25 cellular contexts compared by ENCODE assay signal in genomic region chr5:40988761-40989510, GRCh38.
DNase-seq lines count a peak whose midpoint lies in the region; ATAC-seq and TF ChIP-seq lines count a peak whose summit lies in the region.
"Had no signal": no experiment of that assay in that cellular context is flagged by ENCODE, and none has a peak within 500 bp of the region (broad histone marks: within the 10 kb centered on the region; RNA-seq: fewer than 3 reads in every experiment).

No MANE protein-coding gene starts in this region.

- ATAC-seq in Right ventricle myocardium inferior (no peak), foreskin keratinocyte (no peak), GM21737 (IDR thresholded peaks at IDR 0.05; ENCODE audit: unreplicated experiment) (no peak)
- ATAC-seq: activated CD8-positive, alpha-beta T cell treated with anti-CD3 and anti-CD28 coated beads for 36 hours; activated naive CD4-positive, alpha-beta T cell treated with anti-CD3 and anti-CD28 coated beads, Interleukin-2, amount 50 U/mL, for 72 hours; effector memory CD8-positive, alpha-beta T cell; heart left ventricle; lower lobe of right lung; natural killer cell treated with Interleukin-12 subunit alpha and Interleukin-12 subunit beta and Interleukin-15 and Interleukin-18, amount 100 ng/mL, for 72 hours; psoas muscle had no signal

- TF ChIP-seq RAD21 in SK-N-SH (IDR thresholded peaks at IDR 0.05; ENCODE audit: low read length) = no peak

- peaks cover 24% of the 10 kb centered on the region for H3K4me1 ChIP-seq in left ventricle myocardium inferior
- peaks cover 65% of the 10 kb centered on the region for H3K4me1 ChIP-seq in SJSA1 (replicated peaks)
- H3K4me1 ChIP-seq in foreskin keratinocyte = no peaks in the 10 kb centered on the region
- H3K4me1 ChIP-seq in smooth muscle cell (ENCODE audit: low read depth) = no peaks in the 10 kb centered on the region
- H3K4me1 ChIP-seq in SK-N-SH (ENCODE audit: control insufficient read depth in 1 of 2, insufficient read depth in 2 of 2, low read depth in 1 of 2, low read length in 1 of 2) = no peaks in the 10 kb centered on the region; a peak in 1 of 4 replicates
- H3K4me1 ChIP-seq: Caco-2, psoas muscle had no signal

- H3K9me3 ChIP-seq in left ventricle myocardium inferior (replicated peaks) (peaks cover 6% of the 10 kb centered on the region), SJSA1 (replicated peaks) (peaks cover 7% of the 10 kb centered on the region), smooth muscle cell (replicated peaks; ENCODE audit: low read depth) (no peaks in the 10 kb centered on the region), SK-N-SH (no peaks in the 10 kb centered on the region)
- H3K9me3 ChIP-seq: Caco-2, lower lobe of right lung, psoas muscle had no signal

- peaks cover 10% of the 10 kb centered on the region for H3F3A ChIP-seq in smooth muscle cell (ENCODE audit: low read depth)
- no peaks in the 10 kb centered on the region for H3F3A ChIP-seq in SK-N-SH (replicated peaks; ENCODE audit: insufficient read depth)

- TF ChIP-seq CTCF in left ventricle myocardium inferior (IDR thresholded peaks at IDR 0.05; ENCODE audit: borderline replicate concordance) = no peak
- no peak for TF ChIP-seq CTCF in foreskin keratinocyte (conservative IDR thresholded peaks at IDR 0.05)
- TF ChIP-seq CTCF in smooth muscle cell (IDR thresholded peaks at IDR 0.05; ENCODE audit: borderline replicate concordance, insufficient read depth, poor library complexity, severe bottlenecking) = no peak
- TF ChIP-seq CTCF in SK-N-SH (IDR thresholded peaks at IDR 0.05) = no peak

- peak overlapping the region; percentile 87 for H3K27ac ChIP-seq in left ventricle myocardium inferior (replicated peaks)
- peak overlapping the region; percentile 80 for H3K27ac ChIP-seq in SJSA1
- H3K27ac ChIP-seq in foreskin keratinocyte = no peak overlapping the region
- peak overlapping the region; percentile 56 for H3K27ac ChIP-seq in smooth muscle cell (ENCODE audit: low read depth)
- no peak overlapping the region for H3K27ac ChIP-seq in SK-N-SH (ENCODE audit: low read depth in 2 of 2, low read length in 1 of 2)
- H3K27ac ChIP-seq: GM23248, psoas muscle, skin epidermis had no signal

- CTCF ChIA-PET in SK-N-SH (lab: Yijun Ruan, JAX) = no interaction called here

- no peaks in the 10 kb centered on the region for H3K79me2 ChIP-seq in smooth muscle cell (ENCODE audit: low read depth)
- H3K79me2 ChIP-seq in SK-N-SH (ENCODE audit: insufficient read depth) = no peaks in the 10 kb centered on the region

- H3K9me2 ChIP-seq in SK-N-SH = no peaks in the 10 kb centered on the region

- H3K9ac ChIP-seq in smooth muscle cell (ENCODE audit: low read depth) (no peak overlapping the region), SK-N-SH (no peak overlapping the region)
- H3K9ac ChIP-seq: GM23248 had no signal

- DNase-seq in left ventricle myocardium inferior (no peak), Right ventricle myocardium inferior (ENCODE audit: missing footprints) (no peak), SJSA1 (ENCODE audit: low read depth in 1 of 2, low spot score in 2 of 2) (peak; percentile 69 to 78), foreskin keratinocyte (peak; percentile 55 to 76), smooth muscle cell (lab: John Stamatoyannopoulos, UW; ENCODE audit: unreplicated experiment) (no peak), putamen (ENCODE audit: low spot score) (no peak), SK-N-SH (no peak)
- DNase-seq: 8988T; activated CD8-positive, alpha-beta T cell treated with anti-CD3 and anti-CD28 coated beads for 36 hours; anterior cingulate cortex; Caco-2; cortex of kidney; effector memory CD8-positive, alpha-beta T cell; GM23248; heart left ventricle; lower lobe of right lung; NCI-H1092; NCI-H1694 treated with DMSO at 0.1 percent for 48 hours; NCI-H2171; psoas muscle; stimulated activated naive CD4-positive, alpha-beta T cell treated with Interleukin-2 at 50 U/mL for 16 hours had no signal

- TF ChIP-seq EP300 in SK-N-SH (IDR thresholded peaks at IDR 0.05; ENCODE audit: borderline replicate concordance in 1 of 2, low read depth in 1 of 2, low read length in 1 of 2) = no peak

- no peaks in the 10 kb centered on the region for H4K20me1 ChIP-seq in smooth muscle cell (ENCODE audit: low read depth)
- no peaks in the 10 kb centered on the region for H4K20me1 ChIP-seq in SK-N-SH (ENCODE audit: insufficient read depth)

- H2AFZ ChIP-seq in smooth muscle cell (ENCODE audit: low read depth) (peak overlapping the region; percentile 30), SK-N-SH (ENCODE audit: low read depth) (no peak overlapping the region)
- H2AFZ ChIP-seq: GM23248 had no signal

- intact Hi-C loops in left ventricle myocardium inferior (cut with micrococcal nuclease) (no loop called here), Right ventricle myocardium inferior (cut with DNase I) (no loop called here)

- H3K4me3 ChIP-seq in left ventricle myocardium inferior = no peak overlapping the region
- no peak overlapping the region for H3K4me3 ChIP-seq in SJSA1
- H3K4me3 ChIP-seq in smooth muscle cell = no peak overlapping the region
- H3K4me3 ChIP-seq in SK-N-SH (ENCODE audit: low read depth in 2 of 2, low read length in 1 of 2) = no peak overlapping the region
- H3K4me3 ChIP-seq: GM23248, heart left ventricle, lower lobe of right lung, psoas muscle, skin epidermis had no signal

- POLR2A ChIA-PET in SK-N-SH (lab: Yijun Ruan, JAX) = no interaction called here

- no peak overlapping the region for H3K4me2 ChIP-seq in smooth muscle cell
- H3K4me2 ChIP-seq in SK-N-SH = no peak overlapping the region

- H3K27me3 ChIP-seq in left ventricle myocardium inferior (ENCODE audit: low read depth) (no peaks in the 10 kb centered on the region), SJSA1 (replicated peaks) (no peaks in the 10 kb centered on the region), foreskin keratinocyte (no peaks in the 10 kb centered on the region), smooth muscle cell (ENCODE audit: low read depth) (no peaks in the 10 kb centered on the region), SK-N-SH (ENCODE audit: insufficient read depth) (no peaks in the 10 kb centered on the region)
- H3K27me3 ChIP-seq: heart left ventricle had no signal

- H3K36me3 ChIP-seq in left ventricle myocardium inferior = no peaks in the 10 kb centered on the region
- no peaks in the 10 kb centered on the region for H3K36me3 ChIP-seq in SJSA1
- no peaks in the 10 kb centered on the region for H3K36me3 ChIP-seq in smooth muscle cell (ENCODE audit: low read depth)
- no peaks in the 10 kb centered on the region for H3K36me3 ChIP-seq in SK-N-SH (replicated peaks in 1 of 2; ENCODE audit: control insufficient read depth in 1 of 2, insufficient read depth in 2 of 2, low read length in 1 of 2)
- H3K36me3 ChIP-seq: heart left ventricle, lower lobe of right lung had no signal

- 79% methylated on average over 8 of the region's 8 CpGs for WGBS in smooth muscle cell (ENCODE audit: low lambda C conversion rate)
- 72% methylated on average over 8 of the region's 8 CpGs for WGBS in SK-N-SH (ENCODE audit: low lambda C conversion rate)

TF ChIP-seq in SK-N-SH, 30 proteins besides CTCF, POLR2A, EP300 and RAD21:
- TF ChIP-seq MEF2A (IDR thresholded peaks at IDR 0.05; ENCODE audit: borderline replicate concordance, low read depth) = no peak
- no peak for TF ChIP-seq RCOR1 (IDR thresholded peaks at IDR 0.05; ENCODE audit: low read length)
- no peak for TF ChIP-seq MXI1 (IDR thresholded peaks at IDR 0.05; ENCODE audit: low read depth, low read length)
- TF ChIP-seq TCF12 (IDR thresholded peaks at IDR 0.05) = no peak
- no peak for TF ChIP-seq USF1 (IDR thresholded peaks at IDR 0.05; ENCODE audit: borderline replicate concordance, low read depth)
- TF ChIP-seq FOXM1 (IDR thresholded peaks at IDR 0.05; ENCODE audit: low read depth) = no peak
- TF ChIP-seq YY1 (IDR thresholded peaks at IDR 0.05; ENCODE audit: low read depth) = no peak
- no peak for TF ChIP-seq NFIC (IDR thresholded peaks at IDR 0.05; ENCODE audit: borderline replicate concordance)
- no peak for TF ChIP-seq GATA2 (CRISPR knock-in tag; IDR thresholded peaks at IDR 0.05)
- no peak for TF ChIP-seq ELF1 (IDR thresholded peaks at IDR 0.05)

Comparison
In these comparisons a context has a peak if more than half of its experiments do, and no peak if none do; other contexts are left out.
1. DNase-seq: peak in SJSA1 (2 of 2) and foreskin keratinocyte (2 of 2); none in left ventricle myocardium inferior (single experiment), Right ventricle myocardium inferior (single experiment), smooth muscle cell (single experiment), putamen (single experiment) and SK-N-SH (single experiment).
2. H3K27ac ChIP-seq: peak in left ventricle myocardium inferior (single experiment), SJSA1 (single experiment) and smooth muscle cell (single experiment); none in foreskin keratinocyte (single experiment) and SK-N-SH (0 of 2).